14 cellular contexts compared by ENCODE assay signal in genomic region chr6:107968081-107968480, GRCh38. TPM values are rescaled to one million over a fixed set of nuclear protein-coding genes. Genes with fewer than 3 reads are reported as not detected.
A peak's percentile ranks its signal among the peaks of the same experiment; 100 is the strongest.
DNase-seq lines count a peak whose midpoint lies in the region; ATAC-seq, FAIRE-seq and TF ChIP-seq lines count a peak whose summit lies in the region.
"Had no signal": no experiment of that assay in that cellular context is flagged by ENCODE, and none has a peak within 500 bp of the region (broad histone marks: within the 10 kb centered on the region; RNA-seq: fewer than 3 reads in every experiment).

No MANE protein-coding gene starts in this region.

- H4K20me1 ChIP-seq in HepG2 (ENCODE audit: insufficient read depth, low read length) (no peaks in the 10 kb centered on the region), K562 (replicated peaks; ENCODE audit: control insufficient read depth, insufficient read depth, low read length) (no peaks in the 10 kb centered on the region), neural progenitor cell (ENCODE audit: low read depth) (no peaks in the 10 kb centered on the region)
- H4K20me1 ChIP-seq: BLaER1 treated with 17β-estradiol and CSF1 and Interleukin-3, amounts not matched to agents 10 nM and 100 nM had no signal

- H3K4me3 ChIP-seq in HepG2 (replicated peaks in 1 of 3; ENCODE audit: insufficient read depth in 1 of 3, low read depth in 2 of 3, low read length in 3 of 3) (no peak overlapping the region), right lobe of liver (no peak overlapping the region), K562 (no peak overlapping the region), neural progenitor cell (no peak overlapping the region), kidney (ENCODE audit: low read length in 2 of 2) (no peak overlapping the region)
- H3K4me3 ChIP-seq: BLaER1 treated with 17β-estradiol and CSF1 and Interleukin-3, amounts not matched to agents 10 nM and 100 nM had no signal

- no peak overlapping the region for H3K4me3 Mint-ChIP-seq in neural progenitor cell
- H3K4me3 Mint-ChIP-seq: CD4-positive, CD25-positive, alpha-beta regulatory T cell had no signal

- TF ChIP-seq POLR2A in HepG2 (IDR thresholded peaks at IDR 0.05; ENCODE audit: insufficient read depth in 1 of 2, low read depth in 2 of 2, low read length in 2 of 2) (no peak), right lobe of liver (IDR thresholded peaks at IDR 0.05) (no peak), K562 (conservative IDR thresholded peaks at IDR 0.05) (no peak)

- H3K27me3 ChIP-seq in HepG2 (ENCODE audit: control insufficient read depth in 1 of 2, insufficient read depth in 2 of 2, low read length in 2 of 2) (no peaks in the 10 kb centered on the region; a peak in 1 of 5 replicates), right lobe of liver (no peaks in the 10 kb centered on the region), K562 (ENCODE audit: control insufficient read depth in 2 of 2, insufficient read depth in 2 of 2, low read length in 2 of 2) (no peaks in the 10 kb centered on the region), neural progenitor cell (no peaks in the 10 kb centered on the region)
- H3K27me3 ChIP-seq: BLaER1 treated with 17β-estradiol and CSF1 and Interleukin-3, amounts not matched to agents 10 nM and 100 nM had no signal

- H3K79me2 ChIP-seq in HepG2 (ENCODE audit: insufficient read depth, low read length) (no peaks in the 10 kb centered on the region), K562 (ENCODE audit: control insufficient read depth, insufficient read depth, low read length) (no peaks in the 10 kb centered on the region), neural progenitor cell (ENCODE audit: low read depth) (no peaks in the 10 kb centered on the region)

- CTCF ChIA-PET in HepG2 (lab: Yijun Ruan, JAX; ENCODE audit: low intra/inter-chr PET ratio, low total read pairs) (no interaction called here), K562 (lab: Yijun Ruan, JAX; ENCODE audit: low intra/inter-chr PET ratio) (no interaction called here)

- POLR2A ChIA-PET in HepG2 (lab: Yijun Ruan, JAX) (no interaction called here), K562 (lab: Yijun Ruan, JAX) (interaction anchor here (1.1 kb wide), 1 partner anchor 10 kb away, joined by 3 read pairs; the partner anchor contains the start of gene SEC63)

- H2AFZ ChIP-seq in HepG2 (ENCODE audit: low read length) = no peak overlapping the region
- peak overlapping the region; percentile 54 for H2AFZ ChIP-seq in K562 (ENCODE audit: low read depth, low read length)
- no peak overlapping the region for H2AFZ ChIP-seq in neural progenitor cell (replicated peaks)

- H3K9me1 ChIP-seq in K562 (ENCODE audit: control insufficient read depth, insufficient read depth, low read length) = no peaks in the 10 kb centered on the region

- WGBS in HepG2 (ENCODE audit: low lambda C conversion rate) = 18% methylated on average over 5 of the region's 5 CpGs
- 86% methylated on average over 5 of the region's 5 CpGs for WGBS in right lobe of liver (ENCODE audit: insufficient coverage, low coverage, low lambda C conversion rate, missing lambda C conversion rate)
- WGBS in K562 (ENCODE audit: insufficient coverage, low coverage, missing lambda C conversion rate) = 35% methylated on average over 5 of the region's 5 CpGs

- ATAC-seq in HepG2 (no peak), right lobe of liver (no peak), K562 (no peak)
- ATAC-seq: HCT116 had no signal

- H3F3A ChIP-seq in neural progenitor cell (ENCODE audit: low read depth) = peaks cover 11% of the 10 kb centered on the region

- H3K4me1 ChIP-seq in HepG2 (ENCODE audit: insufficient read depth, low read length) (peaks cover 59% of the 10 kb centered on the region), right lobe of liver (peaks cover 0 to 6% (median 0%) of the 10 kb centered on the region in 4 donors), K562 (replicated peaks in 1 of 2; ENCODE audit: control insufficient read depth in 2 of 2, insufficient read depth in 2 of 2, low read length in 2 of 2) (peaks cover 0 to 8% of the 10 kb centered on the region in 2 experiments; a peak in 3 of 5 replicates), neural progenitor cell (peaks cover 7% of the 10 kb centered on the region), kidney (ENCODE audit: control insufficient read depth in 1 of 2, insufficient read depth in 1 of 2, low read depth in 1 of 2, low read length in 2 of 2) (no peaks in the 10 kb centered on the region)

- TF ChIP-seq CTCF in HepG2 (CRISPR knock-in tag; IDR thresholded peaks at IDR 0.05) (no peak), right lobe of liver (IDR thresholded peaks at IDR 0.05) (no peak), K562 (IDR thresholded peaks at IDR 0.05 in 2 of 3, conservative IDR thresholded peaks at IDR 0.05 in 1 of 3; ENCODE audit: insufficient read depth in 2 of 3, low read depth in 1 of 3, low read length in 3 of 3) (no peak), neural progenitor cell (IDR thresholded peaks at IDR 0.05) (no peak), kidney (IDR thresholded peaks at IDR 0.05; ENCODE audit: borderline replicate concordance, extremely low read depth, insufficient read depth) (no peak)

- intact Hi-C loops in HepG2 (cut with micrococcal nuclease; ENCODE audit: unreplicated experiment) = no loop called here
- intact Hi-C loops in right lobe of liver (cut with DNase I) = no loop called here
- intact Hi-C loops in K562 (cut with micrococcal nuclease) = loop anchor here (10.0 kb wide), 1 partner anchor 293 kb away; no protein-coding TSS in a partner anchor
- intact Hi-C loops in kidney (cut with DNase I) = no loop called here

- peaks cover 5% of the 10 kb centered on the region for H3K9me3 Mint-ChIP-seq in neural progenitor cell
- H3K9me3 Mint-ChIP-seq: CD4-positive, CD25-positive, alpha-beta regulatory T cell had no signal

- H3K36me3 ChIP-seq in HepG2 (replicated peaks in 1 of 2; ENCODE audit: control insufficient read depth in 1 of 2, insufficient read depth in 2 of 2, low read length in 2 of 2) (no peaks in the 10 kb centered on the region), right lobe of liver (no peaks in the 10 kb centered on the region), K562 (ENCODE audit: control insufficient read depth, insufficient read depth, low read length) (no peaks in the 10 kb centered on the region), neural progenitor cell (no peaks in the 10 kb centered on the region), kidney (ENCODE audit: control insufficient read depth in 1 of 2, insufficient read depth in 2 of 2, low read length in 2 of 2) (no peaks in the 10 kb centered on the region)
- H3K36me3 ChIP-seq: BLaER1 treated with 17β-estradiol and CSF1 and Interleukin-3, amounts not matched to agents 10 nM and 100 nM had no signal

- no peak overlapping the region for H3K27ac Mint-ChIP-seq in neural progenitor cell
- H3K27ac Mint-ChIP-seq: CD4-positive, CD25-positive, alpha-beta regulatory T cell had no signal

- H3K9ac ChIP-seq in HepG2 (ENCODE audit: insufficient read depth, low read depth, low read length) = no peak overlapping the region
- peak overlapping the region in 1 of 2 experiments; percentile 36; a peak in 1 of 4 replicates for H3K9ac ChIP-seq in K562 (ENCODE audit: insufficient read depth in 1 of 2, low read depth in 2 of 2, low read length in 2 of 2)
- no peak overlapping the region for H3K9ac ChIP-seq in neural progenitor cell
- no peak overlapping the region for H3K9ac ChIP-seq in kidney (ENCODE audit: low read length in 2 of 2)
- H3K9ac ChIP-seq: BLaER1 treated with 17β-estradiol and CSF1 and Interleukin-3, amounts not matched to agents 10 nM and 100 nM had no signal

- FAIRE-seq in HepG2 (lab: Jason Lieb, UNC) (no peak), K562 (lab: Jason Lieb, UNC) (no peak), kidney (lab: Jason Lieb, UNC) (no peak)

- peaks cover 11% of the 10 kb centered on the region for H3K27me3 Mint-ChIP-seq in neural progenitor cell (ENCODE audit: insufficient read depth, low read depth)

- H3K4me2 ChIP-seq in HepG2 (ENCODE audit: low read depth, low read length) (peak overlapping the region; percentile 13; the same call in 1 of the 2 replicates), K562 (ENCODE audit: insufficient read depth, low read length) (no peak overlapping the region), neural progenitor cell (no peak overlapping the region)
- H3K4me2 ChIP-seq: BLaER1 treated with 17β-estradiol and CSF1 and Interleukin-3, amounts not matched to agents 10 nM and 100 nM had no signal

- in situ Hi-C loops in HepG2 (cut with HindIII; ENCODE audit: extremely low pct_ligation_motif_present, low pct_unique_long_range_greater_than_20kb) = no loop called here
- in situ Hi-C loops in K562 (cut with MboI) = no loop called here

- no peaks in the 10 kb centered on the region for H3K36me3 Mint-ChIP-seq in neural progenitor cell
- H3K36me3 Mint-ChIP-seq: CD4-positive, CD25-positive, alpha-beta regulatory T cell had no signal

- no peak for TF ChIP-seq RAD21 in HepG2 (CRISPR knock-in tag; IDR thresholded peaks at IDR 0.05)
- no peak for TF ChIP-seq RAD21 in K562 (CRISPR knock-in tag; conservative IDR thresholded peaks at IDR 0.05 in 1 of 2, IDR thresholded peaks at IDR 0.05 in 1 of 2)

- TF ChIP-seq EP300 in HepG2 (IDR thresholded peaks at IDR 0.05; ENCODE audit: low read depth in 2 of 2, low read length in 2 of 2) (no peak), HepG2 (CRISPR knock-in tag; IDR thresholded peaks at IDR 0.05; ENCODE audit: borderline replicate concordance) (no peak), K562 (IDR thresholded peaks at IDR 0.05; ENCODE audit: low read length) (no peak)

- BruUV-seq in HepG2 (replicated peaks; lab: Mats Ljungman, UMichigan) = no TSS peak
- BruUV-seq in K562 (replicated peaks; lab: Mats Ljungman, UMichigan) = no TSS peak

- H3K4me1 Mint-ChIP-seq in neural progenitor cell = peaks cover 14% of the 10 kb centered on the region

- H3K9me3 ChIP-seq in HepG2 (ENCODE audit: low read length) = no peaks in the 10 kb centered on the region
- no peaks in the 10 kb centered on the region for H3K9me3 ChIP-seq in right lobe of liver
- no peaks in the 10 kb centered on the region for H3K9me3 ChIP-seq in K562 (replicated peaks; ENCODE audit: control insufficient read depth, insufficient read depth, low read depth, low read length)
- no peaks in the 10 kb centered on the region for H3K9me3 ChIP-seq in neural progenitor cell (ENCODE audit: low read depth)
- no peaks in the 10 kb centered on the region for H3K9me3 ChIP-seq in kidney (ENCODE audit: control insufficient read depth in 1 of 2, low read length in 2 of 2)
- H3K9me3 ChIP-seq: BLaER1 treated with 17β-estradiol and CSF1 and Interleukin-3, amounts not matched to agents 10 nM and 100 nM had no signal

- no peak overlapping the region for H3K27ac ChIP-seq in HepG2 (ENCODE audit: extremely low read length, insufficient read depth, low read length)
- H3K27ac ChIP-seq in right lobe of liver = no peak overlapping the region
- no peak overlapping the region for H3K27ac ChIP-seq in K562 (ENCODE audit: extremely low read depth, low read depth, low read length)
- no peak overlapping the region for H3K27ac ChIP-seq in neural progenitor cell
- no peak overlapping the region for H3K27ac ChIP-seq in kidney (ENCODE audit: low read depth in 2 of 2, low read length in 2 of 2)
- H3K27ac ChIP-seq: BLaER1 treated with 17β-estradiol and CSF1 and Interleukin-3, amounts not matched to agents 10 nM and 100 nM; HL-60 had no signal

- no peak for DNase-seq in HepG2 (ENCODE audit: low spot score)
- no peak for DNase-seq in right lobe of liver
- DNase-seq in NCI-H82 treated with DMSO at 0.1 percent for 48 hours (lab: John Stamatoyannopoulos, UW; ENCODE audit: unreplicated experiment) = peak; percentile 85
- no peak for DNase-seq in K562 (ENCODE audit: extremely low read depth in 1 of 4, low spot score in 3 of 4)
- peak; percentile 52 for DNase-seq in neural progenitor cell (ENCODE audit: low spot score)
- DNase-seq in kidney = no peak
- DNase-seq in stimulated activated naive CD4-positive, alpha-beta T cell treated with Interleukin-2 at 50 U/mL for 16 hours (lab: John Stamatoyannopoulos, UW) = no peak
- DNase-seq in anterior cingulate cortex (lab: John Stamatoyannopoulos, UW) = no peak
- DNase-seq: ACHN; CD4-positive, CD25-positive, alpha-beta regulatory T cell; DMS53 had no signal

RNA-seq across cellular contexts. Expression of gene SEC63, which starts 10.1 kb away (rescaled TPM):
- total RNA-seq in HepG2 (2016; rRNA removed; fragmentation: Illumina TruSeq; extraction: Trizol) = 17.5 and 20.2 TPM in 2 replicates
- total RNA-seq in HepG2 (2016; cell fraction: cytosol; rRNA removed; fragmentation: Illumina TruSeq; extraction: Trizol; ENCODE audit: low read depth) = 21.6 and 28.5 TPM in 2 replicates
- total RNA-seq in HepG2 (2016; cell fraction: insoluble cytoplasmic fraction; rRNA removed; fragmentation: Illumina TruSeq; extraction: Trizol) = 15.0 and 16.4 TPM in 2 replicates
- total RNA-seq in HepG2 (2016; cell fraction: membrane; rRNA removed; fragmentation: Illumina TruSeq; extraction: Trizol) = 14.9 and 15.0 TPM in 2 replicates
- 66.1 and 77.7 TPM in 2 replicates for total RNA-seq in HepG2 (2016; cell fraction: nucleus; rRNA removed; fragmentation: Illumina TruSeq; extraction: Trizol)
- polyA plus RNA-seq in HepG2 (2011; rRNA removed) = 29.6 and 45.9 TPM in 2 replicates
- 8.5 and 13.3 TPM in 2 replicates for polyA plus RNA-seq in HepG2 (2011; cell fraction: cytosol; rRNA removed)
- polyA plus RNA-seq in HepG2 (2011; cell fraction: nucleus; rRNA removed) = 15.1 and 18.7 TPM in 2 replicates
- 54.3 and 117 TPM in 2 replicates for polyA plus RNA-seq in HepG2 (2012)
- polyA plus RNA-seq in HepG2 (2016; cell fraction: cytosol; fragmentation: Illumina TruSeq; extraction: Trizol; ENCODE audit: low read depth) = 11.1 and 13.0 TPM in 2 replicates
- polyA plus RNA-seq in HepG2 (2016; cell fraction: insoluble cytoplasmic fraction; fragmentation: Illumina TruSeq; extraction: Trizol; ENCODE audit: low read depth) = 56.3 and 56.5 TPM in 2 replicates
- 18.9 and 20.3 TPM in 2 replicates for polyA plus RNA-seq in HepG2 (2016; cell fraction: membrane; fragmentation: Illumina TruSeq; extraction: Trizol; ENCODE audit: low read depth)
- 161 and 164 TPM in 2 replicates for polyA plus RNA-seq in HepG2 (2016; cell fraction: nucleus; fragmentation: Illumina TruSeq; extraction: Trizol; ENCODE audit: insufficient read depth, low read depth)
- 13.4 and 20.4 TPM in 2 replicates for polyA minus RNA-seq in HepG2 (2011; rRNA and poly(A)+ RNA removed; ENCODE audit: low replicate concordance)
- polyA minus RNA-seq in HepG2 (2011; cell fraction: cytosol; rRNA and poly(A)+ RNA removed) = 16.7 and 26.4 TPM in 2 replicates
- polyA minus RNA-seq in HepG2 (2011; cell fraction: nucleus; rRNA and poly(A)+ RNA removed) = 82.8 and 89.0 TPM in 2 replicates
- total RNA-seq in right lobe of liver = 10 to 100 TPM; 22.7 to 81.9 (median 66.8) TPM
- total RNA-seq in K562 (2011; cell fraction: chromatin; rRNA removed; ENCODE audit: low replicate concordance) = 68.6 and 248 TPM in 2 replicates
- 23.7 and 34.5 TPM in 2 replicates for total RNA-seq in K562 (2011; cell fraction: nucleolus; rRNA removed)
- 68.9 and 98.9 TPM in 2 replicates for total RNA-seq in K562 (2011; cell fraction: nucleoplasm; rRNA removed)
- total RNA-seq in K562 (2014; rRNA removed) = 11.5 and 13.8 TPM in 2 replicates
- 28.4 and 33.2 TPM in 2 replicates for total RNA-seq in K562 (2014; rRNA removed; fragmentation: Illumina TruSeq; extraction: Trizol)
- 18.9 and 22.9 TPM in 2 replicates for total RNA-seq in K562 (2015; rRNA removed; fragmentation: Illumina TruSeq; extraction: Trizol)
- 71.8 and 74.6 TPM in 2 replicates for total RNA-seq in K562 (2021)
- 47.1 and 61.6 TPM in 2 replicates for polyA plus RNA-seq in K562 (2011; rRNA removed)
- polyA plus RNA-seq in K562 (2011; cell fraction: cytosol; rRNA removed) = 8.2 and 11.3 TPM in 2 replicates
- polyA plus RNA-seq in K562 (2011; cell fraction: nucleus; rRNA removed) = 11.2 and 18.3 TPM in 2 replicates
- polyA plus RNA-seq in K562 (2012) = 48.5 and 52.1 TPM in 2 replicates
- 37.3 and 44.0 TPM in 2 replicates for polyA plus RNA-seq in K562 (2014; fragmentation: Illumina TruSeq; extraction: Trizol)
- polyA plus RNA-seq in K562 (2014; fragmentation: Nextera tagmentation; extraction: Ambion mirVana) = 10 to 100 TPM; 21.2 to 25.7 TPM
- 30.0 and 32.2 TPM in 2 replicates for polyA plus RNA-seq in K562 (2014; rRNA removed)
- polyA minus RNA-seq in K562 (2011; rRNA and poly(A)+ RNA removed) = 41.3 and 59.5 TPM in 2 replicates
- polyA minus RNA-seq in K562 (2011; cell fraction: cytosol; rRNA and poly(A)+ RNA removed) = 9.4 and 19.6 TPM in 2 replicates
- polyA minus RNA-seq in K562 (2011; cell fraction: nucleus; rRNA and poly(A)+ RNA removed) = 27.1 and 43.0 TPM in 2 replicates
- 15.9 and 20.7 TPM in 2 replicates for total RNA-seq in neural progenitor cell (ENCODE audit: low replicate concordance)
- 88.8 TPM for total RNA-seq in kidney
- 31.4 TPM for polyA plus RNA-seq in kidney (ENCODE audit: insufficient read depth, low read depth, low replicate concordance)

Comparison
In these comparisons a context has a peak if more than half of its experiments do, and no peak if none do; other contexts are left out.
1. DNase-seq: peak in NCI-H82 treated with DMSO at 0.1 percent for 48 hours (single experiment) and neural progenitor cell (single experiment); none in HepG2 (single experiment), right lobe of liver (0 of 3), K562 (0 of 4), kidney (single experiment), stimulated activated naive CD4-positive, alpha-beta T cell treated with Interleukin-2 at 50 U/mL for 16 hours (single experiment) and anterior cingulate cortex (0 of 58).